In genomic region chr14:23469127-23469905, GRCh38 we compare ENCODE assay signal across 1 cellular context.
A peak's percentile ranks its signal among the peaks of the same experiment; 100 is the strongest.
TF ChIP-seq lines count a peak whose summit lies in the region.

Gene NGDN (plus strand): TSS chr14:23469703. CDS start chr14:23469716, 13 bp downstream.

TF ChIP-seq in HepG2, 621 proteins besides CTCF, POLR2A, EP300 and RAD21 (continued from another document and continues in another):
- TF ChIP-seq ZNF235 (CRISPR knock-in tag; IDR thresholded peaks at IDR 0.05; ENCODE audit: borderline replicate concordance): peak; percentile 96; the same call in 1 of the 2 replicates
- TF ChIP-seq HHEX (CRISPR knock-in tag; IDR thresholded peaks at IDR 0.05): no peak; the same call in 1 of the 2 replicates
- TF ChIP-seq NFKB2 (CRISPR knock-in tag; IDR thresholded peaks at IDR 0.05; ENCODE audit: borderline replicate concordance): peak; percentile 90
- peak; percentile 97 for TF ChIP-seq KAT7 (CRISPR knock-in tag; IDR thresholded peaks at IDR 0.05; ENCODE audit: borderline replicate concordance)
- TF ChIP-seq CCAR2 (optimal IDR thresholded peaks at IDR 0.05; ENCODE audit: low read depth, low read length): no peak
- TF ChIP-seq ZFP36L1 (CRISPR knock-in tag; IDR thresholded peaks at IDR 0.05): 0 out of 2 replicates have a peak, but pooled peaks have one; percentile 29
- TF ChIP-seq ZNF138 (CRISPR knock-in tag; IDR thresholded peaks at IDR 0.05; ENCODE audit: low read depth): peak; percentile 99
- peak; percentile 44 for TF ChIP-seq SKI (IDR thresholded peaks at IDR 0.05; ENCODE audit: partially characterized antibody)
- TF ChIP-seq ATF1 (CRISPR knock-in tag; IDR thresholded peaks at IDR 0.05): peak; percentile 100
- TF ChIP-seq SP2 (CRISPR knock-in tag; IDR thresholded peaks at IDR 0.05): peak; percentile 98
- peak; percentile 95; the same call in 1 of the 2 replicates for TF ChIP-seq THAP9 (CRISPR knock-in tag; IDR thresholded peaks at IDR 0.05; ENCODE audit: borderline replicate concordance)
- peak; percentile 79 for TF ChIP-seq MYC (CRISPR knock-in tag; IDR thresholded peaks at IDR 0.05; ENCODE audit: borderline replicate concordance)
- no peak for TF ChIP-seq NR1H2 (CRISPR knock-in tag; IDR thresholded peaks at IDR 0.05; ENCODE audit: borderline replicate concordance, low read depth)
- TF ChIP-seq ZBED4 (CRISPR knock-in tag; IDR thresholded peaks at IDR 0.05; ENCODE audit: borderline replicate concordance): no peak
- peak; percentile 93 for TF ChIP-seq KMT2A (CRISPR knock-in tag; IDR thresholded peaks at IDR 0.05)
- TF ChIP-seq ZKSCAN1 (IDR thresholded peaks at IDR 0.05; ENCODE audit: low read length): peak; percentile 41; the same call in 1 of the 2 replicates
- TF ChIP-seq ZNF20 (CRISPR knock-in tag; IDR thresholded peaks at IDR 0.05): no peak; the same call in 1 of the 2 replicates
- peak; percentile 93; the same call in 1 of the 2 replicates for TF ChIP-seq ZNF713 (CRISPR knock-in tag; IDR thresholded peaks at IDR 0.05)
- no peak for TF ChIP-seq NR3C1 (CRISPR knock-in tag; IDR thresholded peaks at IDR 0.05)
- no peak; the same call in 1 of the 2 replicates for TF ChIP-seq CAMTA2 (CRISPR knock-in tag; IDR thresholded peaks at IDR 0.05; ENCODE audit: borderline replicate concordance)
- TF ChIP-seq ZNF260 (CRISPR knock-in tag; IDR thresholded peaks at IDR 0.05; ENCODE audit: borderline replicate concordance, low read depth): no peak
- peak; percentile 84 for TF ChIP-seq ZNF18 (CRISPR knock-in tag; IDR thresholded peaks at IDR 0.05; ENCODE audit: insufficient replicate concordance)
- no peak; the same call in 1 of the 2 replicates for TF ChIP-seq ZNF441 (CRISPR knock-in tag; IDR thresholded peaks at IDR 0.05; ENCODE audit: borderline replicate concordance)
- peak; percentile 74; the same call in 1 of the 2 replicates for TF ChIP-seq MLXIP (CRISPR knock-in tag; IDR thresholded peaks at IDR 0.05; ENCODE audit: borderline replicate concordance)
- peak; percentile 57; the same call in 1 of the 2 replicates for TF ChIP-seq ZNF414 (CRISPR knock-in tag; IDR thresholded peaks at IDR 0.05)
- TF ChIP-seq REL (CRISPR knock-in tag; conservative IDR thresholded peaks at IDR 0.05): no peak; the same call in 1 of the 2 replicates
- TF ChIP-seq DMTF1 (CRISPR knock-in tag; IDR thresholded peaks at IDR 0.05): peak; percentile 80; the same call in 1 of the 2 replicates
- peak; percentile 45; the same call in 1 of the 2 replicates for TF ChIP-seq ZNF337 (CRISPR knock-in tag; IDR thresholded peaks at IDR 0.05; ENCODE audit: borderline replicate concordance, low read depth)
- no peak for TF ChIP-seq CBX2 (IDR thresholded peaks at IDR 0.05; ENCODE audit: low read depth, low read length)
- peak; percentile 85; the same call in 1 of the 2 replicates for TF ChIP-seq CBX2 (CRISPR knock-in tag; IDR thresholded peaks at IDR 0.05; ENCODE audit: low read depth)
- peak; percentile 61 for TF ChIP-seq RARA (CRISPR knock-in tag; IDR thresholded peaks at IDR 0.05)
- peak; percentile 20 for TF ChIP-seq TBL1XR1 (IDR thresholded peaks at IDR 0.05; ENCODE audit: borderline replicate concordance, low read length, partially characterized antibody)
- TF ChIP-seq ZNF724P (CRISPR knock-in tag; IDR thresholded peaks at IDR 0.05; ENCODE audit: borderline replicate concordance): peak; percentile 95; the same call in 1 of the 2 replicates
- no peak for TF ChIP-seq FOXP1 (IDR thresholded peaks at IDR 0.05)
- TF ChIP-seq FOXP1 (CRISPR knock-in tag; IDR thresholded peaks at IDR 0.05): 0 out of 2 replicates have a peak, but pooled peaks have one; percentile 7
- TF ChIP-seq KDM5B (CRISPR knock-in tag; IDR thresholded peaks at IDR 0.05; ENCODE audit: borderline replicate concordance): peak; percentile 94; the same call in 1 of the 2 replicates
- 0 out of 2 replicates have a peak, but pooled peaks have one; percentile 62 for TF ChIP-seq ZNF530 (CRISPR knock-in tag; IDR thresholded peaks at IDR 0.05; ENCODE audit: low read depth)
- TF ChIP-seq PCBP2 (optimal IDR thresholded peaks at IDR 0.05; ENCODE audit: low read depth, low read length, poor library complexity, severe bottlenecking): no peak
- peak; percentile 99 for TF ChIP-seq GABPB1 (CRISPR knock-in tag; IDR thresholded peaks at IDR 0.05)
- TF ChIP-seq ZNF550 (CRISPR knock-in tag; IDR thresholded peaks at IDR 0.05; ENCODE audit: borderline replicate concordance): peak; percentile 97; the same call in 1 of the 2 replicates
- no peak for TF ChIP-seq ZSCAN12 (CRISPR knock-in tag; IDR thresholded peaks at IDR 0.05)
- TF ChIP-seq ZNF75D (CRISPR knock-in tag; IDR thresholded peaks at IDR 0.05; ENCODE audit: borderline replicate concordance): peak; percentile 32; the same call in 1 of the 2 replicates
- TF ChIP-seq ZMYM3 (CRISPR knock-in tag; IDR thresholded peaks at IDR 0.05): no peak; the same call in 1 of the 2 replicates
- peak; percentile 73; the same call in 1 of the 2 replicates for TF ChIP-seq NFIC (IDR thresholded peaks at IDR 0.05; ENCODE audit: low read length)
- TF ChIP-seq ZNF275 (CRISPR knock-in tag; IDR thresholded peaks at IDR 0.05; ENCODE audit: borderline replicate concordance): peak; percentile 60; the same call in 1 of the 2 replicates
- TF ChIP-seq ZFP90 (CRISPR knock-in tag; IDR thresholded peaks at IDR 0.05; ENCODE audit: borderline replicate concordance): no peak; the same call in 1 of the 2 replicates
- TF ChIP-seq SIX4 (CRISPR knock-in tag; IDR thresholded peaks at IDR 0.05): peak; percentile 88
